In genomic region chr17:29180788-29181160, GRCh38 we compare ENCODE assay signal across 8 cellular contexts. TPM values are rescaled to one million over a fixed set of nuclear protein-coding genes. Genes with fewer than 3 reads are reported as not detected.
DNase-seq lines count a peak whose midpoint lies in the region; ATAC-seq and TF ChIP-seq lines count a peak whose summit lies in the region.

No MANE protein-coding gene starts in this region.

- no peak for ATAC-seq in PC-3
- ATAC-seq in GM18502 (IDR thresholded peaks at IDR 0.05; ENCODE audit: poor library complexity, unreplicated experiment), result no peak
- no peak for ATAC-seq in HG03139 (IDR thresholded peaks at IDR 0.05; ENCODE audit: unreplicated experiment)

- H3K36me3 Mint-ChIP-seq in CD14-positive monocyte, result peaks cover 0 to 3% of the 10 kb centered on the region in 2 donors

- intact Hi-C loops in CD14-positive monocyte (cut with micrococcal nuclease), result loop anchor here in 1 of 2 donors (5.0 kb wide), 1 partner anchor 33 kb away; no protein-coding TSS in a partner anchor
- intact Hi-C loops in PC-3 (cut with micrococcal nuclease), result loop anchor here (5.0 kb wide), 1 partner anchor 37 kb away; no protein-coding TSS in a partner anchor

- CTCF ChIA-PET in PC-3 (lab: Charles Lee), result interaction anchor here (1.0 to 3.2 kb wide), 5 partner anchors 32 to 217 kb away, joined by 3 to 34 read pairs (median 14); no protein-coding TSS in a partner anchor

- H3K4me1 ChIP-seq in PC-3 (ENCODE audit: insufficient read depth, low read length), result peaks cover 44% of the 10 kb centered on the region
- H3K4me1 ChIP-seq in osteoblast (ENCODE audit: insufficient read depth, low read length), result peaks cover 30% of the 10 kb centered on the region

- H3K27me3 ChIP-seq in PC-3 (ENCODE audit: low read length) (no peaks in the 10 kb centered on the region), osteoblast (ENCODE audit: insufficient read depth, low read length) (no peaks in the 10 kb centered on the region)

- peak overlapping the region; percentile 61 for H3K4me3 ChIP-seq in PC-3 (ENCODE audit: low read length)
- peak overlapping the region; percentile 72 for H3K4me3 ChIP-seq in epithelial cell of esophagus (ENCODE audit: low read length)
- peak overlapping the region; percentile 73 for H3K4me3 ChIP-seq in osteoblast (ENCODE audit: insufficient read depth, low read length)

- H3K27ac ChIP-seq in PC-3 (ENCODE audit: low read length) (no peak overlapping the region), osteoblast (ENCODE audit: low read depth, low read length) (peak overlapping the region; percentile 23)

- no TSS peak for BruUV-seq in PC-3 (replicated peaks; lab: Mats Ljungman, UMichigan)

- no peaks in the 10 kb centered on the region for H3F3A ChIP-seq in PC-3 (ENCODE audit: low read length, unreplicated experiment)

- H3K9me3 ChIP-seq in PC-3 (ENCODE audit: low read length) (no peaks in the 10 kb centered on the region), osteoblast (ENCODE audit: low read depth, low read length) (no peaks in the 10 kb centered on the region)

- H3K4me1 Mint-ChIP-seq in CD14-positive monocyte, result peaks cover 44% of the 10 kb centered on the region

- peak overlapping the region; percentile 57 to 67 for H3K4me3 Mint-ChIP-seq in CD14-positive monocyte

- POLR2A ChIA-PET in PC-3 (lab: Charles Lee; ENCODE audit: unreplicated experiment), result no interaction called here

- H3K9me3 Mint-ChIP-seq in CD14-positive monocyte, result peaks cover 0 to 2% (median 0%) of the 10 kb centered on the region in 7 donors

- H3K27ac Mint-ChIP-seq in CD14-positive monocyte, result peak overlapping the region in 2 of 7 donors; percentile 37 to 57

- H3K9ac ChIP-seq in PC-3 (ENCODE audit: low read length), result peak overlapping the region; percentile 23; the same call in 1 of the 2 replicates

- H4K20me1 ChIP-seq in PC-3 (ENCODE audit: low read length), result no peaks in the 10 kb centered on the region
- peaks cover 8% of the 10 kb centered on the region for H4K20me1 ChIP-seq in osteoblast (ENCODE audit: insufficient read depth, low read length)

- H3K4me2 ChIP-seq in PC-3 (ENCODE audit: low read length), result peak overlapping the region; percentile 85
- peak overlapping the region; percentile 89 for H3K4me2 ChIP-seq in osteoblast (ENCODE audit: insufficient read depth, low read length)

- no peak for DNase-seq in CD14-positive monocyte (ENCODE audit: low spot score)
- no peak for DNase-seq in PC-3
- peak; percentile 10 for DNase-seq in epithelial cell of esophagus (ENCODE audit: low read depth)
- DNase-seq in osteoblast (ENCODE audit: insufficient read length, low spot score, missing footprints), result peak; percentile 76
- no peak for DNase-seq in DMS79 treated with DMSO at 0.1 percent for 48 hours (lab: John Stamatoyannopoulos, UW)
- no peak for DNase-seq in NCI-H2171 treated with DMSO at 0.1 percent for 48 hours (lab: John Stamatoyannopoulos, UW)

- H2AFZ ChIP-seq in PC-3 (ENCODE audit: low read length), result peak overlapping the region; percentile 89
- peak overlapping the region; percentile 100 for H2AFZ ChIP-seq in osteoblast (ENCODE audit: low read length)

- H3K79me2 ChIP-seq in PC-3 (ENCODE audit: low read length) (peaks cover 26% of the 10 kb centered on the region), osteoblast (ENCODE audit: insufficient read depth, low read length) (peaks cover 23% of the 10 kb centered on the region)

- TF ChIP-seq CTCF in CD14-positive monocyte (IDR thresholded peaks at IDR 0.05) (no peak), PC-3 (conservative IDR thresholded peaks at IDR 0.05; ENCODE audit: low read depth, low read length) (no peak), epithelial cell of esophagus (IDR thresholded peaks at IDR 0.05; ENCODE audit: insufficient read depth, low read depth, low read length, missing control alignments) (no peak), osteoblast (IDR thresholded peaks at IDR 0.05; ENCODE audit: extremely low read depth, low read depth, low read length) (no peak)

- no peaks in the 10 kb centered on the region for H3K36me3 ChIP-seq in PC-3 (ENCODE audit: low read depth, low read length)
- no peaks in the 10 kb centered on the region for H3K36me3 ChIP-seq in osteoblast (ENCODE audit: insufficient read depth, low read length)

- peaks cover 4 to 24% (median 22%) of the 10 kb centered on the region in 3 donors for H3K27me3 Mint-ChIP-seq in CD14-positive monocyte (ENCODE audit: low read depth in 3 of 3)

- no peaks in the 10 kb centered on the region for H3K9me2 ChIP-seq in PC-3 (replicated peaks; ENCODE audit: low read length)

RNA-seq across cellular contexts. Expression of gene MYO18A, which starts 0.6 kb away (rescaled TPM):
- 10 to 100 TPM in 1 of 2 donors, 1 to 10 TPM in 1; 6.3 to 11.0 TPM for polyA plus RNA-seq in CD14-positive monocyte
- total RNA-seq in PC-3 (2014; rRNA removed) (28.0 and 36.1 TPM in 2 replicates), osteoblast (28.6 and 39.8 TPM in 2 replicates)

Comparison
In these comparisons a context has a peak if more than half of its experiments do, and no peak if none do; other contexts are left out.
1. DNase-seq: peak in epithelial cell of esophagus (single experiment) and osteoblast (single experiment); none in CD14-positive monocyte (single experiment), PC-3 (single experiment), DMS79 treated with DMSO at 0.1 percent for 48 hours (single experiment) and NCI-H2171 treated with DMSO at 0.1 percent for 48 hours (single experiment).
2. Peak in every context shown above with its lines, with median percentiles within 50 percentile points of each other: H3K4me3 ChIP-seq.